1 cellular context compared by ENCODE assay signal in genomic region chr11:134139303-134139872, GRCh38.
TF ChIP-seq lines count a peak whose summit lies in the region.

No MANE protein-coding gene starts in this region.

TF ChIP-seq in SK-N-SH, 30 proteins besides CTCF, POLR2A, EP300 and RAD21 (continued from another document):
- no peak for TF ChIP-seq ZBTB33 (IDR thresholded peaks at IDR 0.05; ENCODE audit: borderline replicate concordance, low read depth)
